ENCODE assay signal across 8 cellular contexts in the genomic region with DNA sequence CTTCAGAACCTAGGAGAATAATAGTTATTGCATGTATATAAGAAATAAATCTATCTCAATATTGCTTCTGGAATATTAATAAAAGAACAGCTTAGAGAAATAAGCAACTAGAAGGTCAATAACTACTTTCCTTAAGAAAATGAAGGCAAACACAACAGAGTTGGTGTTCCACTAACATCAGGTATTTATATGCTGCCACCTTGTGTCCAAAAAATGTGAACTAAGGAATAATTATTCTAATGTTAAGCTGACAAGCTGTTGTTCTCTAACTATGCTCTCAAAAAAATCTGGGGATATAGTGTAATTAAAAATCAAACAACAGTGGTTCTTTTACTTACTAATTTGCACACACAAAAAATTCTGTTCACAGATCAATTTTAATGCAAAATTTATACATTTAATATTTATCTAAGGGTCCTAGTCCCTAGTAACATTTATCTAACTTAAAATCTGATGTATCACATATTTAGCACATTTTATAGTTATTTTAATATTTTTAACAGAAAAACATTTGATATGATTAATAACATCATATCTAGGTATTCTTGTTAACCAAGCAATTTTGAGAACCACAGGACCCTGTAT. TPM values are rescaled to one million over a fixed set of nuclear protein-coding genes. Genes with fewer than 3 reads are reported as not detected.
A peak's percentile ranks its signal among the peaks of the same experiment; 100 is the strongest.
DNase-seq lines count a peak whose midpoint lies in the region; ATAC-seq and TF ChIP-seq lines count a peak whose summit lies in the region.

No MANE protein-coding gene starts in this region.

- ATAC-seq in GM18505 (IDR thresholded peaks at IDR 0.05; ENCODE audit: unreplicated experiment) (peak; percentile 77), HG03432 (IDR thresholded peaks at IDR 0.05; ENCODE audit: unreplicated experiment) (peak; percentile 86)

- intact Hi-C loops in colonic mucosa (cut with DNase I), result loop anchor here (2.0 to 10.0 kb wide), 2 partner anchors 213 to 545 kb away; no protein-coding TSS in a partner anchor

- no peak for TF ChIP-seq POLR2A in GM18505 (IDR thresholded peaks at IDR 0.05; ENCODE audit: borderline replicate concordance, extremely low read depth, insufficient read depth, insufficient read length)

- no peaks in the 10 kb centered on the region for H3K4me1 ChIP-seq in colonic mucosa
- H3K4me1 ChIP-seq in mesenchymal stem cell (ENCODE audit: control insufficient read depth, insufficient read depth, low read depth, low read length), result no peaks in the 10 kb centered on the region

- H3K27ac ChIP-seq in colonic mucosa (no peak overlapping the region), mesenchymal stem cell (ENCODE audit: low read length, poor library complexity, severe bottlenecking) (no peak overlapping the region)

- H3K4me3 ChIP-seq in colonic mucosa (no peak overlapping the region), mesenchymal stem cell (ENCODE audit: insufficient read depth in 1 of 2, low read depth in 1 of 2, low read length in 2 of 2) (no peak overlapping the region)

- H3K9me3 ChIP-seq in colonic mucosa (no peaks in the 10 kb centered on the region), mesenchymal stem cell (ENCODE audit: control insufficient read depth, low read length) (no peaks in the 10 kb centered on the region)

- H3K4ac ChIP-seq in mesenchymal stem cell (ENCODE audit: low read depth in 1 of 2, low read length in 2 of 2), result no peak overlapping the region

- no peak overlapping the region for H2BK15ac ChIP-seq in mesenchymal stem cell (ENCODE audit: low read depth, poor library complexity, severe bottlenecking)

- H2AK5ac ChIP-seq in mesenchymal stem cell (ENCODE audit: low read length, severe bottlenecking), result no peak overlapping the region

- peaks cover 2% of the 10 kb centered on the region for H3K79me1 ChIP-seq in mesenchymal stem cell (replicated peaks; ENCODE audit: low read length, poor library complexity, severe bottlenecking)

- no peak overlapping the region for H2BK120ac ChIP-seq in mesenchymal stem cell (ENCODE audit: low read depth, low read length)

- H4K8ac ChIP-seq in mesenchymal stem cell (ENCODE audit: low read length), result no peak overlapping the region

- peak; percentile 42 for TF ChIP-seq CTCF in colonic mucosa (IDR thresholded peaks at IDR 0.05)

- no peak overlapping the region for H3K14ac ChIP-seq in mesenchymal stem cell (ENCODE audit: low read length in 2 of 2)

- H3K36me3 ChIP-seq in colonic mucosa (no peaks in the 10 kb centered on the region), mesenchymal stem cell (ENCODE audit: control insufficient read depth in 1 of 2, insufficient read depth in 2 of 2, low read depth in 1 of 2, low read length in 2 of 2) (peaks cover 0 to 24% of the 10 kb centered on the region in 2 experiments)

- H3K4me2 ChIP-seq in mesenchymal stem cell (ENCODE audit: low read length, poor library complexity, severe bottlenecking), result no peak overlapping the region

- no peak overlapping the region for H4K91ac ChIP-seq in mesenchymal stem cell (ENCODE audit: low read length)

- H3K9ac ChIP-seq in colonic mucosa (ENCODE audit: low read depth in 2 of 2, low read length in 2 of 2) (no peak overlapping the region), mesenchymal stem cell (ENCODE audit: low read length) (peak overlapping the region; percentile 53)

- H3K27me3 ChIP-seq in colonic mucosa (no peaks in the 10 kb centered on the region), mesenchymal stem cell (ENCODE audit: control insufficient read depth in 1 of 2, insufficient read depth in 1 of 2, low read length in 2 of 2) (no peaks in the 10 kb centered on the region)

- no peak overlapping the region for H2BK5ac ChIP-seq in mesenchymal stem cell (ENCODE audit: low read depth, low read length, poor library complexity, severe bottlenecking)

- H2AFZ ChIP-seq in mesenchymal stem cell (ENCODE audit: low read depth, low read length), result no peak overlapping the region

- DNase-seq in AG08396 (ENCODE audit: low spot score) (peak; percentile 19), NCI-H82 (lab: John Stamatoyannopoulos, UW) (peak; percentile 81), colonic mucosa (no peak), mesenchymal stem cell (peak; percentile 66), OCI-M2 (lab: John Stamatoyannopoulos, UW; ENCODE audit: unreplicated experiment) (no peak)
- no peak for DNase-seq in stimulated activated CD4-positive, alpha-beta T cell treated with anti-CD3 and anti-CD28 coated beads, Interleukin-12 subunit alpha, Interleukin-12 subunit beta, amount 100 ng/mL, for 4 hours

- no peak overlapping the region for H3K23ac ChIP-seq in mesenchymal stem cell (ENCODE audit: low read length in 2 of 2)

- no peak overlapping the region for H3K18ac ChIP-seq in mesenchymal stem cell (ENCODE audit: low read depth in 1 of 2, low read length in 2 of 2)

- H2BK12ac ChIP-seq in mesenchymal stem cell (ENCODE audit: low read length in 2 of 2), result no peak overlapping the region

RNA-seq across cellular contexts. Expression of a gene that starts 39.6 kb away (rescaled TPM):
- total RNA-seq in colonic mucosa, result 10 to 100 TPM; 33.9 to 46.5 TPM
- 21.6 TPM for polyA plus RNA-seq in mesenchymal stem cell (2013, experiment 1 of 2)
- polyA plus RNA-seq in mesenchymal stem cell (2013, experiment 2 of 2), result 22.2 TPM

RNA-seq across cellular contexts. Expression of a gene that starts 39.9 kb away (rescaled TPM):
- total RNA-seq in colonic mucosa, result 10 to 100 TPM; 47.6 to 55.9 TPM
- polyA plus RNA-seq in mesenchymal stem cell (2013, experiment 1 of 2), result 31.3 TPM
- polyA plus RNA-seq in mesenchymal stem cell (2013, experiment 2 of 2), result 28.6 TPM

Comparison
In these comparisons a context has a peak if more than half of its experiments do, and no peak if none do; other contexts are left out.
1. DNase-seq: peak in AG08396 (single experiment), NCI-H82 (single experiment) and mesenchymal stem cell (single experiment); none in colonic mucosa (single experiment), OCI-M2 (single experiment) and stimulated activated CD4-positive, alpha-beta T cell treated with anti-CD3 and anti-CD28 coated beads, Interleukin-12 subunit alpha, Interleukin-12 subunit beta, amount 100 ng/mL, for 4 hours (single experiment).